In genomic region chr2:40760071-40760666, GRCh38 we compare ENCODE assay signal across 9 cellular contexts.
DNase-seq lines count a peak whose midpoint lies in the region; ATAC-seq and TF ChIP-seq lines count a peak whose summit lies in the region.
"Had no signal": no experiment of that assay in that cellular context is flagged by ENCODE, and none has a peak within 500 bp of the region (broad histone marks: within the 10 kb centered on the region; RNA-seq: fewer than 3 reads in every experiment).

No MANE protein-coding gene starts in this region.

- intact Hi-C loops in psoas muscle (cut with DNase I) = loop anchor here in 1 of 2 donors (5.0 kb wide), 1 partner anchor 848 kb away; no protein-coding TSS in a partner anchor
- intact Hi-C loops in CD8-positive, alpha-beta T cell (cut with DNase I, micrococcal nuclease) = no loop called here

- no peak overlapping the region for H3K27ac Mint-ChIP-seq in CD8-positive, alpha-beta T cell
- H3K27ac Mint-ChIP-seq: memory B cell had no signal

- H3K27me3 Mint-ChIP-seq in CD8-positive, alpha-beta T cell (ENCODE audit: low read depth) = no peaks in the 10 kb centered on the region
- H3K27me3 Mint-ChIP-seq: memory B cell had no signal

- H3K9me3 ChIP-seq in SJSA1 (replicated peaks) (no peaks in the 10 kb centered on the region), psoas muscle (no peaks in the 10 kb centered on the region)
- H3K9me3 ChIP-seq in CD8-positive, alpha-beta T cell (ENCODE audit: low read length) = no peaks in the 10 kb centered on the region

- H3K9me3 Mint-ChIP-seq in CD8-positive, alpha-beta T cell = no peaks in the 10 kb centered on the region
- H3K9me3 Mint-ChIP-seq: memory B cell had no signal

- CTCF ChIA-PET in CD8-positive, alpha-beta T cell (lab: Charles Lee) = no interaction called here

- TF ChIP-seq CTCF in C4-2B (conservative IDR thresholded peaks at IDR 0.05) = peak; percentile 76
- TF ChIP-seq CTCF in fibroblast of pulmonary artery (IDR thresholded peaks at IDR 0.05; ENCODE audit: low read length, missing control alignments) = peak; percentile 81
- TF ChIP-seq CTCF in psoas muscle (IDR thresholded peaks at IDR 0.05) = peak; percentile 42
- no peak for TF ChIP-seq CTCF in CD8-positive, alpha-beta T cell (IDR thresholded peaks at IDR 0.05)

- peak; percentile 61 for ATAC-seq in GM18861 (IDR thresholded peaks at IDR 0.05; ENCODE audit: unreplicated experiment)
- peak in 2 of 4 donors; percentile 49 for ATAC-seq in psoas muscle
- ATAC-seq in CD8-positive, alpha-beta T cell = no peak

- 46 to 58% (median 52%) methylated on average over 5 of the region's 5 CpGs for WGBS in psoas muscle, 3 donors

- H3K27me3 ChIP-seq in SJSA1 (replicated peaks) = no peaks in the 10 kb centered on the region
- H3K27me3 ChIP-seq in psoas muscle (ENCODE audit: insufficient read depth in 3 of 3, low read length in 2 of 3) = no peaks in the 10 kb centered on the region
- H3K27me3 ChIP-seq in CD8-positive, alpha-beta T cell (ENCODE audit: insufficient read depth, low read length) = no peaks in the 10 kb centered on the region

- no peaks in the 10 kb centered on the region for H3K4me1 ChIP-seq in SJSA1 (replicated peaks)
- no peaks in the 10 kb centered on the region for H3K4me1 ChIP-seq in psoas muscle
- H3K4me1 ChIP-seq in CD8-positive, alpha-beta T cell (ENCODE audit: insufficient read depth, low read length) = no peaks in the 10 kb centered on the region

- H3K4me3 ChIP-seq in SJSA1 (no peak overlapping the region), fibroblast of pulmonary artery (replicated peaks; ENCODE audit: low read depth, low read length) (no peak overlapping the region), psoas muscle (no peak overlapping the region)
- no peak overlapping the region for H3K4me3 ChIP-seq in CD8-positive, alpha-beta T cell (ENCODE audit: low read depth, low read length)

- POLR2A ChIA-PET in CD8-positive, alpha-beta T cell (lab: Charles Lee) = no interaction called here

- no peak overlapping the region for H3K4me3 Mint-ChIP-seq in CD8-positive, alpha-beta T cell
- H3K4me3 Mint-ChIP-seq: memory B cell had no signal

- DNase-seq in KG1 (lab: John Stamatoyannopoulos, UW) (peak; percentile 77), SJSA1 (ENCODE audit: low read depth in 1 of 2, low spot score in 2 of 2) (peak; percentile 43 to 56), fibroblast of pulmonary artery (ENCODE audit: low read depth) (peak; percentile 62), psoas muscle (no peak)
- DNase-seq in effector CD8-positive, alpha-beta T cell (lab: John Stamatoyannopoulos, UW) = no peak
- DNase-seq in CD8-positive, alpha-beta T cell = no peak

- H3K27ac ChIP-seq in C4-2B (no peak overlapping the region), SJSA1 (no peak overlapping the region), psoas muscle (no peak overlapping the region)
- H3K27ac ChIP-seq in CD8-positive, alpha-beta T cell (ENCODE audit: low read depth, low read length) = no peak overlapping the region

- H3K4me1 Mint-ChIP-seq in CD8-positive, alpha-beta T cell (ENCODE audit: low read depth) = no peaks in the 10 kb centered on the region
- H3K4me1 Mint-ChIP-seq: memory B cell had no signal

- no peaks in the 10 kb centered on the region for H3K36me3 ChIP-seq in SJSA1
- H3K36me3 ChIP-seq in psoas muscle (ENCODE audit: insufficient read depth in 1 of 2, low read depth in 1 of 2) = no peaks in the 10 kb centered on the region
- H3K36me3 ChIP-seq in CD8-positive, alpha-beta T cell (ENCODE audit: insufficient read depth, low read length) = no peaks in the 10 kb centered on the region

- H3K36me3 Mint-ChIP-seq in CD8-positive, alpha-beta T cell = no peaks in the 10 kb centered on the region
- H3K36me3 Mint-ChIP-seq: memory B cell had no signal

Comparison
In these comparisons a context has a peak if more than half of its experiments do, and no peak if none do; other contexts are left out.
1. DNase-seq: peak in KG1 (single experiment), SJSA1 (2 of 2) and fibroblast of pulmonary artery (single experiment); none in psoas muscle (0 of 2), effector CD8-positive, alpha-beta T cell (single experiment) and CD8-positive, alpha-beta T cell (0 of 7).